Comparison of ENCODE assay signal across 7 cellular contexts in the genomic region with DNA sequence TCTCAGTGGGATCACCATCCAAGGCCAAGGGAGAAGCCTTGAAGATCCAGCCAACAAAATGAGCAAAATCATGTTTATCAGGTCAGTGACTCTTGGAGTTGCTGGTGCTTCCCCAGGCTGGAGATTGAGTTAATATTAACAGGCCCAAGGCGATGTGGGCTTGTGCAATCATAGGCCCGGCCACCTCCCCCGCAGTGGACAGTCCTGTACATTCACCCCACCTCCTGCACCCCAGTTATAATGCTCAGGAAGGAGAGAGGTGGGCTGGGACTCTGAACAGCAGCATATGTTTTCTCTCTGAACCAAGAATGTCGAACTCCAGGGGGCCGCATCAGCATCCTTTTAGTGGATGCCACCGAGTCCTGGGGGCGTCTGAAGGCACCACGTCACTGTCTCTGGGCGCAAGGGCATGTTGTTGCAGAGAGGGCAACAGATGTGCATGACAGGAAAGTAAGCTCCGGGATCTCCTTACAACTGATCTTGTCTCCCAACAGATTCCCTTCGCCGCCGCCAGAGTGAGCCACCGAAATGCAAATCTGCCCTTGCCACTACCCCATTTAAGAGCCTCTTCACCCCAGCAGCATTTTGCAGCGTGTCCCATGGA. TPM values are rescaled to one million over a fixed set of nuclear protein-coding genes. Genes with fewer than 3 reads are reported as not detected.
A peak's percentile ranks its signal among the peaks of the same experiment; 100 is the strongest.
DNase-seq lines count a peak whose midpoint lies in the region; ATAC-seq, FAIRE-seq and TF ChIP-seq lines count a peak whose summit lies in the region.

No MANE protein-coding gene starts in this region.

- no peaks in the 10 kb centered on the region for H4K20me1 ChIP-seq in OCI-LY3 (ENCODE audit: insufficient read depth, low read length)

- peak overlapping the region; percentile 27 for H3K27ac ChIP-seq in OCI-LY3 (ENCODE audit: low read length)

- FAIRE-seq in GM18507 (lab: Jason Lieb, UNC): peak; percentile 80

- TF ChIP-seq CTCF in OCI-LY3 (IDR thresholded peaks at IDR 0.05; ENCODE audit: low read depth, low read length) (peak; percentile 21), progenitor cell of endocrine pancreas (IDR thresholded peaks at IDR 0.05; ENCODE audit: unreplicated experiment) (peak; percentile 43)

- intact Hi-C loops in head of caudate nucleus (cut with DNase I): no loop called here

- peak overlapping the region; percentile 46 for H3K4me3 ChIP-seq in OCI-LY3 (ENCODE audit: low read length)

- ATAC-seq in HG03457 (IDR thresholded peaks at IDR 0.05; ENCODE audit: unreplicated experiment): no peak

- H3K4me2 ChIP-seq in OCI-LY3 (ENCODE audit: low read length): peak overlapping the region; percentile 57

- peak overlapping the region; percentile 26; the same call in 1 of the 2 replicates for H2AFZ ChIP-seq in OCI-LY3 (ENCODE audit: low read depth, low read length)

- H3K36me3 ChIP-seq in OCI-LY3 (replicated peaks; ENCODE audit: low read depth, low read length): peaks cover 12% of the 10 kb centered on the region

- H3K27me3 Mint-ChIP-seq in progenitor cell of endocrine pancreas: no peaks in the 10 kb centered on the region

- no peak for DNase-seq in GM18507 (ENCODE audit: extremely low spot score, insufficient read length, low read depth)
- peak; percentile 35 to 81 (median 62) for DNase-seq in head of caudate nucleus
- DNase-seq in progenitor cell of endocrine pancreas (ENCODE audit: low spot score, unreplicated experiment): no peak
- no peak for DNase-seq in cortex of kidney (lab: John Stamatoyannopoulos, UW)
- DNase-seq in SK-N-DZ (ENCODE audit: low spot score): no peak

- H3K27me3 ChIP-seq in OCI-LY3 (ENCODE audit: low read depth, low read length): no peaks in the 10 kb centered on the region

- H3K79me2 ChIP-seq in OCI-LY3 (ENCODE audit: low read length): no peaks in the 10 kb centered on the region

- H3K9ac ChIP-seq in OCI-LY3 (ENCODE audit: low read length): no peak overlapping the region; the same call in 1 of the 2 replicates

- no peak overlapping the region for H3K27ac Mint-ChIP-seq in progenitor cell of endocrine pancreas

- H3K4me1 Mint-ChIP-seq in progenitor cell of endocrine pancreas (ENCODE audit: low read depth): peaks cover 12% of the 10 kb centered on the region

- H3K4me1 ChIP-seq in OCI-LY3 (ENCODE audit: low read length): peaks cover 25% of the 10 kb centered on the region

- H3K9me3 Mint-ChIP-seq in progenitor cell of endocrine pancreas (ENCODE audit: low read depth): peaks cover 13% of the 10 kb centered on the region

- peaks cover 3% of the 10 kb centered on the region for H3K36me3 Mint-ChIP-seq in progenitor cell of endocrine pancreas (ENCODE audit: insufficient read depth)

- H3K9me3 ChIP-seq in OCI-LY3 (ENCODE audit: insufficient read depth, low read length): peaks cover 36% of the 10 kb centered on the region

- no peak overlapping the region for H3K4me3 Mint-ChIP-seq in progenitor cell of endocrine pancreas (ENCODE audit: low read depth)

RNA-seq across cellular contexts. Expression of gene SERPINA2, which starts 11.2 kb away (rescaled TPM):
- not detected in 2 replicates for total RNA-seq in progenitor cell of endocrine pancreas
- polyA plus RNA-seq in SK-N-DZ (2014; cell fraction: cytosol; rRNA removed): not detected in 2 replicates
- not detected in 2 replicates for polyA plus RNA-seq in SK-N-DZ (2014; cell fraction: nucleus; rRNA removed)

RNA-seq across cellular contexts. Expression of gene SERPINA6, which starts 32.2 kb away (rescaled TPM):
- total RNA-seq in progenitor cell of endocrine pancreas: 1.6 and 2.0 TPM in 2 replicates
- not detected in 2 replicates for polyA plus RNA-seq in SK-N-DZ (2014; cell fraction: cytosol; rRNA removed)
- polyA plus RNA-seq in SK-N-DZ (2014; cell fraction: nucleus; rRNA removed): not detected in 2 replicates

RNA-seq across cellular contexts. Expression of gene SERPINA1, which starts 33.1 kb away (rescaled TPM):
- total RNA-seq in progenitor cell of endocrine pancreas: 411 and 431 TPM in 2 replicates
- not detected in 2 replicates for polyA plus RNA-seq in SK-N-DZ (2014; cell fraction: cytosol; rRNA removed)
- not detected in 2 replicates for polyA plus RNA-seq in SK-N-DZ (2014; cell fraction: nucleus; rRNA removed)

Comparison
In these comparisons a context has a peak if more than half of its experiments do, and no peak if none do; other contexts are left out.
1. DNase-seq: peak in head of caudate nucleus (42 of 42); none in GM18507 (single experiment), progenitor cell of endocrine pancreas (single experiment), cortex of kidney (single experiment) and SK-N-DZ (single experiment).